In genomic region chr3:109071349-109072142, GRCh38 we compare ENCODE assay signal across 12 cellular contexts. TPM values are rescaled to one million over a fixed set of nuclear protein-coding genes. Genes with fewer than 3 reads are reported as not detected.
DNase-seq lines count a peak whose midpoint lies in the region; ATAC-seq and TF ChIP-seq lines count a peak whose summit lies in the region.
"Had no signal": no experiment of that assay in that cellular context is flagged by ENCODE, and none has a peak within 500 bp of the region (broad histone marks: within the 10 kb centered on the region; RNA-seq: fewer than 3 reads in every experiment).

No MANE protein-coding gene starts in this region.

- no CpG with 5 or more reads among the region's 4 CpGs for WGBS in neuronal stem cell (ENCODE audit: extremely low coverage in 2 of 2, insufficient read length in 2 of 2, insufficient replicate concordance in 1 of 2), 2 donors

- H2AK5ac ChIP-seq in neuronal stem cell (ENCODE audit: low read depth, low read length) = no peak overlapping the region

- no peak overlapping the region for H3K9ac ChIP-seq in neuronal stem cell (ENCODE audit: low read depth, low read length, poor library complexity)

- no peak overlapping the region for H3K18ac ChIP-seq in neuronal stem cell (ENCODE audit: low read length)

- no peaks in the 10 kb centered on the region for H3K36me3 ChIP-seq in neuronal stem cell (replicated peaks in 1 of 2; ENCODE audit: control insufficient read depth in 2 of 2, insufficient read depth in 2 of 2, low read length in 2 of 2)
- H3K36me3 ChIP-seq: right lobe of liver had no signal

- DNase-seq in RPMI8226 = peak; percentile 90
- DNase-seq in NCI-H2171 (lab: John Stamatoyannopoulos, UW) = no peak
- DNase-seq in neuronal stem cell (ENCODE audit: low spot score) = no peak
- DNase-seq in osteocyte (ENCODE audit: extremely low spot score, unreplicated experiment) = no peak
- no peak for DNase-seq in NCI-H1417 treated with DMSO at 0.1 percent for 48 hours (lab: John Stamatoyannopoulos, UW)
- DNase-seq: activated CD4-positive, alpha-beta T cell treated with anti-CD3 and anti-CD28 coated beads, Interleukin-2, amount 50 U/mL, for 4 hours; right lobe of liver had no signal

- no peaks in the 10 kb centered on the region for H3K9me3 Mint-ChIP-seq in osteocyte (ENCODE audit: unreplicated experiment)
- H3K9me3 Mint-ChIP-seq: stimulated activated naive CD8-positive, alpha-beta T cell treated with anti-CD3 and anti-CD28 coated beads, Interleukin-15, Interleukin-2, amounts not matched to agents 100 ng/mL and 50 ng/mL, for 24 hours had no signal

- no peak overlapping the region for H2BK15ac ChIP-seq in neuronal stem cell (ENCODE audit: low read length)

- no peak overlapping the region for H2BK5ac ChIP-seq in neuronal stem cell (ENCODE audit: low read length)

- no peak overlapping the region for H3K27ac ChIP-seq in C4-2B
- no peak overlapping the region for H3K27ac ChIP-seq in neuronal stem cell (replicated peaks; ENCODE audit: low read length)
- H3K27ac ChIP-seq: right lobe of liver had no signal

- H3K4me1 Mint-ChIP-seq in osteocyte (ENCODE audit: unreplicated experiment) = no peaks in the 10 kb centered on the region

- H3K14ac ChIP-seq in neuronal stem cell (ENCODE audit: low read length) = no peak overlapping the region

- no peaks in the 10 kb centered on the region for H3K27me3 ChIP-seq in neuronal stem cell (ENCODE audit: control insufficient read depth in 3 of 3, insufficient read depth in 3 of 3, low read depth in 1 of 3, low read length in 3 of 3)
- H3K27me3 ChIP-seq: right lobe of liver had no signal

- no peaks in the 10 kb centered on the region for H3K9me3 ChIP-seq in neuronal stem cell (replicated peaks in 1 of 2; ENCODE audit: control insufficient read depth in 2 of 2, insufficient read depth in 1 of 2, low read depth in 1 of 2, low read length in 2 of 2)
- H3K9me3 ChIP-seq: right lobe of liver had no signal

- no peak overlapping the region for H2BK12ac ChIP-seq in neuronal stem cell (ENCODE audit: low read length)

- H3K23ac ChIP-seq in neuronal stem cell (ENCODE audit: low read depth, low read length, poor library complexity) = no peak overlapping the region

- peaks cover 37% of the 10 kb centered on the region for H3K27me3 Mint-ChIP-seq in osteocyte (ENCODE audit: unreplicated experiment)

- ATAC-seq in GM19395 (IDR thresholded peaks at IDR 0.05; ENCODE audit: unreplicated experiment) = peak; percentile 73
- ATAC-seq in HG03280 (IDR thresholded peaks at IDR 0.05; ENCODE audit: unreplicated experiment) = peak; percentile 22

- no peak overlapping the region for H3K27ac Mint-ChIP-seq in osteocyte (ENCODE audit: unreplicated experiment)
- H3K27ac Mint-ChIP-seq: stimulated activated naive CD8-positive, alpha-beta T cell treated with anti-CD3 and anti-CD28 coated beads, Interleukin-15, Interleukin-2, amounts not matched to agents 100 ng/mL and 50 ng/mL, for 24 hours had no signal

- H3K36me3 Mint-ChIP-seq in osteocyte (ENCODE audit: unreplicated experiment) = no peaks in the 10 kb centered on the region

- no peak overlapping the region for H3K4me3 Mint-ChIP-seq in osteocyte (ENCODE audit: unreplicated experiment)

- no peak overlapping the region for H4K91ac ChIP-seq in neuronal stem cell (ENCODE audit: low read depth, low read length, poor library complexity)

- no peak overlapping the region for H2BK120ac ChIP-seq in neuronal stem cell (ENCODE audit: low read depth, low read length)

- peaks cover 0 to 3% of the 10 kb centered on the region in 2 donors for H3K4me1 ChIP-seq in neuronal stem cell (ENCODE audit: control insufficient read depth in 2 of 2, insufficient read depth in 1 of 2, low read depth in 1 of 2, low read length in 2 of 2)
- H3K4me1 ChIP-seq: right lobe of liver had no signal

- no peak overlapping the region for H3K4me2 ChIP-seq in neuronal stem cell (ENCODE audit: insufficient read depth, low read length, poor library complexity, severe bottlenecking)

- peak; percentile 11 for TF ChIP-seq CTCF in C4-2B (conservative IDR thresholded peaks at IDR 0.05)
- no peak for TF ChIP-seq CTCF in osteocyte (IDR thresholded peaks at IDR 0.05)

- H2AFZ ChIP-seq in neuronal stem cell (ENCODE audit: low read length) = no peak overlapping the region

- no peak overlapping the region for H3K4me3 ChIP-seq in neuronal stem cell (ENCODE audit: low read length in 2 of 2)
- H3K4me3 ChIP-seq: right lobe of liver had no signal

- H4K8ac ChIP-seq in neuronal stem cell (ENCODE audit: low read depth, low read length) = no peak overlapping the region

- no peaks in the 10 kb centered on the region for H3K79me1 ChIP-seq in neuronal stem cell (ENCODE audit: low read depth, low read length)

- no peak overlapping the region for H3K4ac ChIP-seq in neuronal stem cell (ENCODE audit: low read length)

RNA-seq across cellular contexts. Expression of gene MORC1, which starts 46.4 kb away (rescaled TPM):
- polyA plus RNA-seq in neuronal stem cell (2013, experiment 1 of 2) = not detected
- polyA plus RNA-seq in neuronal stem cell (2013, experiment 2 of 2) = not detected
- not detected in 2 replicates for total RNA-seq in osteocyte
- total RNA-seq: chondrocyte had no signal
